Comparison of ENCODE assay signal across 1 cellular context in genomic region chr11:2943711-2944118, GRCh38.
TF ChIP-seq lines count a peak whose summit lies in the region.

No MANE protein-coding gene starts in this region.

TF ChIP-seq in GM12878, 131 proteins besides CTCF, POLR2A, EP300 and RAD21 (continued from another document):
- TF ChIP-seq REST (IDR thresholded peaks at IDR 0.05; ENCODE audit: low read depth, low read length), result no peak
- no peak for TF ChIP-seq MAX (IDR thresholded peaks at IDR 0.05; ENCODE audit: low read depth, low read length)
- no peak for TF ChIP-seq MEF2A (IDR thresholded peaks at IDR 0.05; ENCODE audit: insufficient read depth, low read depth, low read length)
- TF ChIP-seq FOXM1 (IDR thresholded peaks at IDR 0.05; ENCODE audit: low read depth, low read length), result no peak
- no peak for TF ChIP-seq IKZF2 (IDR thresholded peaks at IDR 0.05)
- no peak for TF ChIP-seq RAD51 (IDR thresholded peaks at IDR 0.05)
- no peak for TF ChIP-seq IKZF1 (conservative IDR thresholded peaks at IDR 0.05)
- TF ChIP-seq SP1 (IDR thresholded peaks at IDR 0.05; ENCODE audit: low read depth, low read length), result no peak
- no peak for TF ChIP-seq SRF (IDR thresholded peaks at IDR 0.05; ENCODE audit: low read depth in 2 of 2, low read length in 2 of 2)
- no peak for TF ChIP-seq SMARCA5 (IDR thresholded peaks at IDR 0.05)
- TF ChIP-seq KDM1A (IDR thresholded peaks at IDR 0.05; ENCODE audit: borderline replicate concordance), result no peak
- TF ChIP-seq STAT1 (conservative IDR thresholded peaks at IDR 0.05), result no peak
- no peak for TF ChIP-seq ZBTB40 (IDR thresholded peaks at IDR 0.05; ENCODE audit: borderline replicate concordance)
